8 cellular contexts compared by ENCODE assay signal in the genomic region with DNA sequence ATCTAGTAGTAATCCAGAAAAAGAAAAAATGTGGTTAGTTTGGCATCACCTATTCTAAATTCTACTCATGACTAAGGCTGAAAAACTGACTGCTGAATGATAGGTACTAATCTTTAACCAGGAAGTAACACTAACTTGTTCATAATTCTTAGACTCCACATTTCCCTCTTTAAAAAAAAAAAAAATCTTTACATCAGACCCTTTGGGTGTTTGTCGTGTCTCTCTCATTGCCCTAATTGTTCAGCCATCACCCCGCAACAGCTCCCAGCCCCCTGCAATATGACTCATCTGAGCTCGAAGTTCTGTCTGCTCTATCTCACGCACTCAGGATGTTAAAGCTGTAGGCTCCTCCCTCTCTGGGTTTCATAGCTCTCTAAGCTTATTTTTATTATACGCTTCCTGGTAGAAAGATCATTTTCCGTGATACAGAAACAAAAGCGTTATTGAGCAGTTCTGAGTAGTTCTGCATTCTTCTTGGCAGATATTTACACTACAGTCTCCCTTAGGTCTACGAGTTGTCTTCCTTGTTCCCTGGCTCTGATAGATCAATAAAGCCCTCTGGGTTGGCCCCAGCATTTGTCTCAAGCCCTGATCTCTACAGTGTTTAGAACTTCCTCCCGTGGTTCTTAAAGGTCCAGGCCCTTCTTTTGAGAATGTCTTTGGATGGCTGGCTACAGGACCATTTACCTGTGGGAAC.
DNase-seq lines count a peak whose midpoint lies in the region; ATAC-seq and TF ChIP-seq lines count a peak whose summit lies in the region.

No MANE protein-coding gene starts in this region.

- peak overlapping the region; percentile 21 for H3K4me3 ChIP-seq in CD4-positive, alpha-beta memory T cell (ENCODE audit: low read length in 2 of 2)
- H3K4me3 ChIP-seq in psoas muscle (peak overlapping the region; percentile 24), aorta (ENCODE audit: low read length in 2 of 2) (no peak overlapping the region)

- peak; percentile 60 to 92 (median 65) for DNase-seq in CD4-positive, alpha-beta memory T cell
- peak; percentile 88 for DNase-seq in HT-29 (ENCODE audit: low spot score)
- peak; percentile 34 to 56 for DNase-seq in activated CD4-positive, alpha-beta T cell treated with anti-CD3 and anti-CD28 coated beads for 24 hours (ENCODE audit: low read depth in 2 of 2)
- DNase-seq in psoas muscle, result no peak
- no peak for DNase-seq in aorta
- no peak for DNase-seq in GOT3 (lab: John Stamatoyannopoulos, UW)

- POLR2A ChIA-PET in CD4-positive, alpha-beta memory T cell (lab: Charles Lee; ENCODE audit: partially characterized antibody), result interaction anchor here (0.6 to 2.9 kb wide), 13 partner anchors 12 to 1001 kb away, joined by 3 to 21 read pairs (median 5); a partner anchor contains a TSS

- H3K27me3 ChIP-seq in CD4-positive, alpha-beta memory T cell (ENCODE audit: insufficient read depth, low read length), result no peaks in the 10 kb centered on the region
- H3K27me3 ChIP-seq in psoas muscle (ENCODE audit: insufficient read depth in 3 of 3, low read length in 2 of 3) (no peaks in the 10 kb centered on the region), aorta (ENCODE audit: control insufficient read depth in 1 of 2, insufficient read depth in 2 of 2, low read length in 1 of 2) (no peaks in the 10 kb centered on the region)

- CTCF ChIA-PET in CD4-positive, alpha-beta memory T cell (lab: Charles Lee; ENCODE audit: partially characterized antibody), result interaction anchor here (0.7 to 2.6 kb wide), 19 partner anchors 8 to 294 kb away, joined by 3 to 10 read pairs (median 4); a partner anchor contains a TSS

- H3K27ac ChIP-seq in CD4-positive, alpha-beta memory T cell (ENCODE audit: low read depth, low read length), result peak overlapping the region; percentile 42
- H3K27ac ChIP-seq in psoas muscle (peak overlapping the region; percentile 62), aorta (ENCODE audit: low read depth in 1 of 2, low read length in 2 of 2) (no peak overlapping the region)

- ATAC-seq in GM21360 (IDR thresholded peaks at IDR 0.05; ENCODE audit: unreplicated experiment) (peak; percentile 70), psoas muscle (no peak), aorta (ENCODE audit: low FRiP score) (peak; percentile 58)

- 38 to 51% (median 42%) methylated on average over 9 of the region's 9 CpGs for WGBS in psoas muscle, 3 donors
- WGBS in aorta, 2 donors, result 38 to 47% methylated on average over 9 of the region's 9 CpGs

- H3K9me3 ChIP-seq in CD4-positive, alpha-beta memory T cell (ENCODE audit: control insufficient read depth in 1 of 2, low read length in 2 of 2), result no peaks in the 10 kb centered on the region
- H3K9me3 ChIP-seq in psoas muscle, result no peaks in the 10 kb centered on the region
- H3K9me3 ChIP-seq in aorta (ENCODE audit: control insufficient read depth, low read length), result no peaks in the 10 kb centered on the region

- no peaks in the 10 kb centered on the region for H3K9me3 Mint-ChIP-seq in CD4-positive, alpha-beta memory T cell
- no peaks in the 10 kb centered on the region for H3K9me3 Mint-ChIP-seq in dendritic cell treated with granulocyte-macrophage colony-stimulating factor and Interleukin-4, amounts not matched to agents 40 ng/mL and 50 ng/mL, for 4 days

- no peaks in the 10 kb centered on the region for H3K36me3 ChIP-seq in CD4-positive, alpha-beta memory T cell (ENCODE audit: insufficient read depth, low read length)
- no peaks in the 10 kb centered on the region for H3K36me3 ChIP-seq in psoas muscle (ENCODE audit: insufficient read depth in 1 of 2, low read depth in 1 of 2)
- no peaks in the 10 kb centered on the region for H3K36me3 ChIP-seq in aorta (ENCODE audit: control insufficient read depth in 1 of 2, insufficient read depth in 2 of 2, low read length in 1 of 2)

- no peak for TF ChIP-seq CTCF in psoas muscle (IDR thresholded peaks at IDR 0.05)

- peaks cover under 1% of the 10 kb centered on the region in 2 donors for H3K27me3 Mint-ChIP-seq in CD4-positive, alpha-beta memory T cell
- no peaks in the 10 kb centered on the region for H3K27me3 Mint-ChIP-seq in dendritic cell treated with granulocyte-macrophage colony-stimulating factor and Interleukin-4, amounts not matched to agents 40 ng/mL and 50 ng/mL, for 4 days

- no peaks in the 10 kb centered on the region for H3K36me3 Mint-ChIP-seq in CD4-positive, alpha-beta memory T cell
- H3K36me3 Mint-ChIP-seq in dendritic cell treated with granulocyte-macrophage colony-stimulating factor and Interleukin-4, amounts not matched to agents 40 ng/mL and 50 ng/mL, for 4 days (ENCODE audit: low read depth), result no peaks in the 10 kb centered on the region

- peak overlapping the region; percentile 77 to 96 (median 93) for H3K27ac Mint-ChIP-seq in CD4-positive, alpha-beta memory T cell
- H3K27ac Mint-ChIP-seq in dendritic cell treated with granulocyte-macrophage colony-stimulating factor and Interleukin-4, amounts not matched to agents 40 ng/mL and 50 ng/mL, for 4 days, result peak overlapping the region; percentile 85

- intact Hi-C loops in CD4-positive, alpha-beta memory T cell (cut with micrococcal nuclease), result loop anchor here (1.0 to 2.0 kb wide), 2 partner anchors 233 to 294 kb away; a partner anchor contains a TSS
- intact Hi-C loops in dendritic cell treated with granulocyte-macrophage colony-stimulating factor and Interleukin-4, amounts not matched to agents 40 ng/mL and 50 ng/mL, for 4 days (cut with micrococcal nuclease), result no loop called here
- intact Hi-C loops in psoas muscle (cut with DNase I) (no loop called here), aorta (cut with DNase I) (no loop called here)

- peaks cover 17 to 38% (median 29%) of the 10 kb centered on the region in 4 donors for H3K4me1 Mint-ChIP-seq in CD4-positive, alpha-beta memory T cell
- H3K4me1 Mint-ChIP-seq in dendritic cell treated with granulocyte-macrophage colony-stimulating factor and Interleukin-4, amounts not matched to agents 40 ng/mL and 50 ng/mL, for 4 days (ENCODE audit: low read depth), result peaks cover 19% of the 10 kb centered on the region

- peaks cover 17% of the 10 kb centered on the region for H3K4me1 ChIP-seq in CD4-positive, alpha-beta memory T cell (ENCODE audit: insufficient read depth, low read length)
- H3K4me1 ChIP-seq in psoas muscle (peaks cover 16% of the 10 kb centered on the region), aorta (ENCODE audit: control insufficient read depth in 1 of 2, insufficient read depth in 2 of 2, low read length in 2 of 2) (peaks cover 0 to 3% of the 10 kb centered on the region in 2 donors)

- H3K4me3 Mint-ChIP-seq in CD4-positive, alpha-beta memory T cell, result peak overlapping the region; percentile 75 to 91 (median 85)
- H3K4me3 Mint-ChIP-seq in dendritic cell treated with granulocyte-macrophage colony-stimulating factor and Interleukin-4, amounts not matched to agents 40 ng/mL and 50 ng/mL, for 4 days, result peak overlapping the region; percentile 59

Comparison
In these comparisons a context has a peak if more than half of its experiments do, and no peak if none do; other contexts are left out.
1. DNase-seq: peak in CD4-positive, alpha-beta memory T cell (5 of 5), HT-29 (single experiment) and activated CD4-positive, alpha-beta T cell treated with anti-CD3 and anti-CD28 coated beads for 24 hours (2 of 2); none in psoas muscle (0 of 2), aorta (0 of 2) and GOT3 (single experiment).
2. H3K27ac ChIP-seq: peak in CD4-positive, alpha-beta memory T cell (single experiment) and psoas muscle (single experiment); none in aorta (0 of 2).
3. H3K4me3 ChIP-seq: peak in CD4-positive, alpha-beta memory T cell (2 of 2) and psoas muscle (single experiment); none in aorta (0 of 2).
4. ATAC-seq: peak in GM21360 (single experiment) and aorta (single experiment); none in psoas muscle (0 of 4).